In the genomic region with DNA sequence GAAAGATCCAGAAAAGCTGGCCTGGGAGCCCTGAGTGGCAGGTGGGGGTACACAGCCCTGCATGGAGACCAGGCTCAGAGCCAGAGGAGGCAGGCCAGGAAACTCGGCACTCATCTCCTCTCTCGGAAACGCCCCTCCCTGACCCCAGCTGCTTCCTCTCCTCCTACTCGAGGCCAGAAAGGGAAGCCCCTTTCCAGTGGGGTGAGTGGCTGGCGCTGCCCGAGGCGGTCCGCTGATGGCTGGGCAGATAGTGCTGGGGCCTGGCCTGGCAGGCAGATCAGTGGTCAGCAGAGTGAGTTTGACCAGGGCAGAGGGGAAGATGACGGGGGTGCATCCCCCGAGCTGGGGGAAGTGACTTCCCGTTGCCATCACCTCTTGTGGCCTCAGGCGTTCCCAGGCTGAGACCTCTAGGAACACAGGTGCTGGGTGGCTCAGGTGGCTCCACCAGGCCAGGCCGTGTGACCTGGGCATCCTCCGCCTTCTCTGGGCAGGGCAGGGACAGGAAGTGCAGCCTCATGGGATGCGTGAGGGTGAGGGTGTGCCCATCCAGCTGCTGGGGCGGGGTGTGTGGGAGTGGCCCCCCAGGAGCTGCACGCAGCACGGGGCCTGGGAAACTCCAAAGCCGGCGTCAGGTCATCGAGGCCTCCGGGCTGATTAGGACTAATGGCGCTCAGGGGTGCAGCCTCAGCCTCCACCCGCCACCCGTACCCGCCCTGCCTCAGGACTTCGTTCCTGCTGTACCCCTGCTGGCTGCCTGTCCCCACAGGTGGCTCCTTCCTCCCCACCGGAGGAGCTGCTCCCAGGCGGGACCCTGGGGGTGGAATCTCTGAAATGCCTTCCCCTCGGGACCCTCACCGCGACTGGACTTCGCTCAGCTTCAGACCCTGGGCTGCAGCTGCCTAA, we compare ENCODE assay signal across 8 cellular contexts. TPM values are rescaled to one million over a fixed set of nuclear protein-coding genes. Genes with fewer than 3 reads are reported as not detected.
DNase-seq lines count a peak whose midpoint lies in the region; ATAC-seq and TF ChIP-seq lines count a peak whose summit lies in the region.

No MANE protein-coding gene starts in this region.

- no peaks in the 10 kb centered on the region for H3K36me3 Mint-ChIP-seq in activated CD4-positive, alpha-beta T cell treated with anti-CD3 and anti-CD28 coated beads, Interleukin-2, amount 10 ng/mL, durations not matched to agents 7 days and 5 days (ENCODE audit: low read depth)

- H3K4me3 Mint-ChIP-seq in activated CD4-positive, alpha-beta T cell treated with anti-CD3 and anti-CD28 coated beads, Interleukin-2, amount 10 ng/mL, durations not matched to agents 7 days and 5 days: peak overlapping the region; percentile 77

- H3K27me3 ChIP-seq in IMR-90 (ENCODE audit: control insufficient read depth, insufficient read depth, low read length) (no peaks in the 10 kb centered on the region), esophagus squamous epithelium (no peaks in the 10 kb centered on the region)

- peak; percentile 38 to 42 for ATAC-seq in activated CD4-positive, CD25-positive, alpha-beta regulatory T cell treated with anti-CD3 and anti-CD28 coated beads, Interleukin-2, amount 50 U/mL, for 24 hours
- no peak for ATAC-seq in IMR-90 (ENCODE audit: low read depth)

- peaks cover 15% of the 10 kb centered on the region for H3K9me1 ChIP-seq in IMR-90 (ENCODE audit: insufficient read depth, low read length)

- peak overlapping the region; percentile 91 for H3K27ac Mint-ChIP-seq in activated CD4-positive, alpha-beta T cell treated with anti-CD3 and anti-CD28 coated beads, Interleukin-2, amount 10 ng/mL, durations not matched to agents 7 days and 5 days

- no peak overlapping the region for H3K9ac ChIP-seq in IMR-90 (ENCODE audit: low read depth, low read length)

- H4K20me1 ChIP-seq in IMR-90 (ENCODE audit: insufficient read depth, low read length): no peaks in the 10 kb centered on the region; the same call in 1 of the 2 replicates

- H4K91ac ChIP-seq in IMR-90 (ENCODE audit: insufficient read depth, low read depth, low read length): no peak overlapping the region

- H3K79me1 ChIP-seq in IMR-90 (ENCODE audit: low read depth in 1 of 2, low read length in 2 of 2): peaks cover 12 to 92% of the 10 kb centered on the region in 2 experiments; a peak in 3 of 4 replicates

- no peak overlapping the region for H3K23ac ChIP-seq in IMR-90 (ENCODE audit: low read depth, low read length)

- no peak overlapping the region for H2BK120ac ChIP-seq in IMR-90 (ENCODE audit: low read depth, low read length)

- TF ChIP-seq CTCF in IMR-90 (conservative IDR thresholded peaks at IDR 0.05; ENCODE audit: low read depth, low read length): no peak
- TF ChIP-seq CTCF in esophagus squamous epithelium (IDR thresholded peaks at IDR 0.05): no peak

- H2BK15ac ChIP-seq in IMR-90 (ENCODE audit: low read depth, low read length): no peak overlapping the region

- POLR2A ChIA-PET in IMR-90 (lab: Charles Lee; ENCODE audit: unreplicated experiment): no interaction called here
- POLR2A ChIA-PET in activated CD4-positive, alpha-beta T cell treated with anti-CD3 and anti-CD28 coated beads, Interleukin-2, amount 10 ng/mL, durations not matched to agents 7 days and 5 days (lab: Charles Lee): no interaction called here

- H3K4ac ChIP-seq in IMR-90 (ENCODE audit: low read depth, low read length): 0 out of 2 replicates have a peak overlapping the region, but pooled peaks have one; percentile 16

- no peak overlapping the region for H3K14ac ChIP-seq in IMR-90 (replicated peaks; ENCODE audit: low read depth, low read length)

- H3K56ac ChIP-seq in IMR-90 (ENCODE audit: extremely low read depth, insufficient read depth, low read length): no peak overlapping the region

- H2AK9ac ChIP-seq in IMR-90 (replicated peaks; ENCODE audit: low read depth, low read length, poor library complexity): peak overlapping the region; percentile 39

- 80% methylated on average over 15 of the region's 33 CpGs; no CpG with 5 or more reads in 1 of the 2 experiments for WGBS in IMR-90 (ENCODE audit: extremely low coverage in 2 of 2, insufficient read length in 1 of 2), 2 experiments
- 47 to 52% methylated on average over 11 to 19 of the region's 33 CpGs for whole genome bisulfite sequencing in esophagus squamous epithelium, 2 donors

- no peak overlapping the region for H3K4me2 ChIP-seq in IMR-90 (ENCODE audit: low read depth, low read length)

- H3K9me3 Mint-ChIP-seq in activated CD4-positive, alpha-beta T cell treated with anti-CD3 and anti-CD28 coated beads, Interleukin-2, amount 10 ng/mL, durations not matched to agents 7 days and 5 days: no peaks in the 10 kb centered on the region

- BruUV-seq in IMR-90 (replicated peaks; lab: Mats Ljungman, UMichigan): no TSS peak

- no peak for DNase-seq in activated CD4-positive, CD25-positive, alpha-beta regulatory T cell (lab: John Stamatoyannopoulos, UW)
- DNase-seq in IMR-90: no peak
- peak; percentile 59 for DNase-seq in activated CD4-positive, alpha-beta T cell treated with anti-CD3 and anti-CD28 coated beads, Interleukin-2, amount 10 ng/mL, durations not matched to agents 7 days and 5 days
- no peak for DNase-seq in esophagus squamous epithelium (lab: John Stamatoyannopoulos, UW)
- DNase-seq in pulmonary artery endothelial cell (ENCODE audit: low read depth, low spot score): peak; percentile 60
- DNase-seq in NCI-H510A treated with DMSO at 0.1 percent for 48 hours (lab: John Stamatoyannopoulos, UW): no peak
- no peak for DNase-seq in NCI-H2107 (lab: John Stamatoyannopoulos, UW)

- H3K27ac ChIP-seq in IMR-90 (ENCODE audit: insufficient read depth, low read length) (no peak overlapping the region), esophagus squamous epithelium (peak overlapping the region; percentile 76 to 89 (median 86))

- no peak overlapping the region for H2BK20ac ChIP-seq in IMR-90 (ENCODE audit: low read depth, low read length)

- 0 out of 2 replicates have a peak, but pooled peaks cover 2% of the 10 kb centered on the region for H3K36me3 ChIP-seq in IMR-90 (ENCODE audit: control insufficient read depth, insufficient read depth, low read length)
- H3K36me3 ChIP-seq in esophagus squamous epithelium: no peaks in the 10 kb centered on the region

- in situ Hi-C loops in IMR-90 (cut with MboI; ENCODE audit: low sequenced_read_pairs): no loop called here

- CTCF ChIA-PET in IMR-90 (lab: Yijun Ruan, JAX): no interaction called here
- CTCF ChIA-PET in activated CD4-positive, alpha-beta T cell treated with anti-CD3 and anti-CD28 coated beads, Interleukin-2, amount 10 ng/mL, durations not matched to agents 7 days and 5 days (lab: Charles Lee): interaction anchor here (0.6 to 3.1 kb wide), 10 partner anchors 8 to 266 kb away, joined by 3 to 15 read pairs (median 4); no protein-coding TSS in a partner anchor

- H4K5ac ChIP-seq in IMR-90 (ENCODE audit: low read depth, low read length): no peak overlapping the region

- no peak overlapping the region for H2BK5ac ChIP-seq in IMR-90 (ENCODE audit: low read depth, low read length, poor library complexity, severe bottlenecking)

- no peaks in the 10 kb centered on the region for H3K27me3 Mint-ChIP-seq in activated CD4-positive, alpha-beta T cell treated with anti-CD3 and anti-CD28 coated beads, Interleukin-2, amount 10 ng/mL, durations not matched to agents 7 days and 5 days

- H3K4me1 ChIP-seq in IMR-90 (ENCODE audit: control insufficient read depth, insufficient read depth, low read length) (peaks cover 60% of the 10 kb centered on the region), esophagus squamous epithelium (peaks cover 84 to 100% (median 98%) of the 10 kb centered on the region in 3 donors)

- H3K4me3 ChIP-seq in IMR-90 (ENCODE audit: insufficient read depth, low read depth, low read length) (no peak overlapping the region), esophagus squamous epithelium (peak overlapping the region in 3 of 4 donors; percentile 24 to 52 (median 25))

- TF ChIP-seq RAD21 in IMR-90 (IDR thresholded peaks at IDR 0.05; ENCODE audit: low read length): no peak

- intact Hi-C loops in IMR-90 (cut with micrococcal nuclease) (no loop called here), esophagus squamous epithelium (cut with DNase I) (no loop called here)

- peak overlapping the region; percentile 19 for H2AFZ ChIP-seq in IMR-90 (replicated peaks; ENCODE audit: low read length, poor library complexity)

- H3K18ac ChIP-seq in IMR-90 (ENCODE audit: low read depth, low read length): no peak overlapping the region

- no peak for TF ChIP-seq POLR2A in IMR-90 (IDR thresholded peaks at IDR 0.05; ENCODE audit: low read depth, low read length)
- peak in 1 of 4 donors; percentile 31 for TF ChIP-seq POLR2A in esophagus squamous epithelium (IDR thresholded peaks at IDR 0.05)

- dilution Hi-C loops in IMR-90 (cut with HindIII; ENCODE audit: low sequenced_read_pairs, unreplicated experiment): no loop called here

- H3K9me3 ChIP-seq in IMR-90 (ENCODE audit: control insufficient read depth, insufficient read depth, low read length): no peaks in the 10 kb centered on the region
- no peaks in the 10 kb centered on the region for H3K9me3 ChIP-seq in esophagus squamous epithelium

- H4K8ac ChIP-seq in IMR-90 (ENCODE audit: low read depth in 2 of 2, low read length in 2 of 2): no peak overlapping the region; a peak in 1 of 4 replicates

- peaks cover 65% of the 10 kb centered on the region for H3K4me1 Mint-ChIP-seq in activated CD4-positive, alpha-beta T cell treated with anti-CD3 and anti-CD28 coated beads, Interleukin-2, amount 10 ng/mL, durations not matched to agents 7 days and 5 days

- peak overlapping the region; percentile 11 for H2AK5ac ChIP-seq in IMR-90 (ENCODE audit: low read depth, low read length)

RNA-seq across cellular contexts. Expression of a gene that starts 5.8 kb away (rescaled TPM):
- total RNA-seq in IMR-90 (2012; rRNA removed) (8.9 and 9.0 TPM in 2 replicates), esophagus squamous epithelium (10 to 100 TPM; 13.5 to 36.8 (median 34.0) TPM), pulmonary artery endothelial cell (24.9 and 26.3 TPM in 2 replicates)
- polyA plus RNA-seq in IMR-90 (2012; rRNA removed): 37.2 and 45.3 TPM in 2 replicates
- 20.8 and 21.2 TPM in 2 replicates for polyA plus RNA-seq in IMR-90 (2012; cell fraction: cytosol; rRNA removed)
- 229 and 480 TPM in 2 replicates for polyA plus RNA-seq in IMR-90 (2012; cell fraction: nucleus; rRNA removed; ENCODE audit: low replicate concordance)
- total RNA-seq in activated CD4-positive, alpha-beta T cell treated with anti-CD3 and anti-CD28 coated beads, Interleukin-2, amount 10 ng/mL, durations not matched to agents 7 days and 5 days: 10 to 100 TPM; 69.3 to 78.2 TPM

RNA-seq across cellular contexts. Expression of a gene that starts 42.5 kb away (rescaled TPM):
- total RNA-seq in IMR-90 (2012; rRNA removed) (33.3 and 36.9 TPM in 2 replicates), esophagus squamous epithelium (10 to 100 TPM; 40.1 to 58.2 (median 45.5) TPM), pulmonary artery endothelial cell (90.3 and 109 TPM in 2 replicates)
- 38.5 and 46.1 TPM in 2 replicates for polyA plus RNA-seq in IMR-90 (2012; rRNA removed)
- polyA plus RNA-seq in IMR-90 (2012; cell fraction: cytosol; rRNA removed): 48.6 and 56.4 TPM in 2 replicates
- polyA plus RNA-seq in IMR-90 (2012; cell fraction: nucleus; rRNA removed; ENCODE audit: low replicate concordance): 120 and 143 TPM in 2 replicates
- 10 to 100 TPM; 35.0 to 43.6 TPM for total RNA-seq in activated CD4-positive, alpha-beta T cell treated with anti-CD3 and anti-CD28 coated beads, Interleukin-2, amount 10 ng/mL, durations not matched to agents 7 days and 5 days

RNA-seq across cellular contexts. Expression of a gene that starts 45.0 kb away (rescaled TPM):
- total RNA-seq in IMR-90 (2012; rRNA removed) (117 and 122 TPM in 2 replicates), esophagus squamous epithelium (100 to 1,000 TPM in 2 of 4 donors, 10 to 100 TPM in 2; 81.7 to 144 (median 103) TPM), pulmonary artery endothelial cell (161 and 205 TPM in 2 replicates)
- 190 and 215 TPM in 2 replicates for polyA plus RNA-seq in IMR-90 (2012; rRNA removed)
- 170 and 354 TPM in 2 replicates for polyA plus RNA-seq in IMR-90 (2012; cell fraction: cytosol; rRNA removed)
- 291 and 369 TPM in 2 replicates for polyA plus RNA-seq in IMR-90 (2012; cell fraction: nucleus; rRNA removed; ENCODE audit: low replicate concordance)
- 100 to 1,000 TPM; 264 to 266 TPM for total RNA-seq in activated CD4-positive, alpha-beta T cell treated with anti-CD3 and anti-CD28 coated beads, Interleukin-2, amount 10 ng/mL, durations not matched to agents 7 days and 5 days

Comparison
In these comparisons a context has a peak if more than half of its experiments do, and no peak if none do; other contexts are left out.
1. DNase-seq: peak in activated CD4-positive, alpha-beta T cell treated with anti-CD3 and anti-CD28 coated beads, Interleukin-2, amount 10 ng/mL, durations not matched to agents 7 days and 5 days (single experiment) and pulmonary artery endothelial cell (single experiment); none in activated CD4-positive, CD25-positive, alpha-beta regulatory T cell (0 of 4), IMR-90 (single experiment), esophagus squamous epithelium (single experiment), NCI-H510A treated with DMSO at 0.1 percent for 48 hours (single experiment) and NCI-H2107 (single experiment).